In genomic region chr3:147838650-147839049, GRCh38 we compare ENCODE assay signal across 15 cellular contexts.
A peak's percentile ranks its signal among the peaks of the same experiment; 100 is the strongest.
DNase-seq lines count a peak whose midpoint lies in the region; ATAC-seq, FAIRE-seq and TF ChIP-seq lines count a peak whose summit lies in the region.
"Had no signal": no experiment of that assay in that cellular context is flagged by ENCODE, and none has a peak within 500 bp of the region (broad histone marks: within the 10 kb centered on the region; RNA-seq: fewer than 3 reads in every experiment).

No MANE protein-coding gene starts in this region.

- H3K36me3 ChIP-seq in HepG2 (replicated peaks in 1 of 2; ENCODE audit: control insufficient read depth in 1 of 2, insufficient read depth in 2 of 2, low read length in 2 of 2): no peaks in the 10 kb centered on the region
- H3K36me3 ChIP-seq: pancreas had no signal

- TF ChIP-seq RAD21 in HepG2 (CRISPR knock-in tag; IDR thresholded peaks at IDR 0.05): no peak

- no peak for DNase-seq in GM13976 (ENCODE audit: low spot score)
- DNase-seq in HepG2 (ENCODE audit: low spot score): no peak
- no peak for DNase-seq in activated CD4-positive, CD25-positive, alpha-beta regulatory T cell treated with anti-CD3 and anti-CD28 coated beads, Interleukin-2, amount 50 U/mL, for 72 hours
- no peak for DNase-seq in posterior vena cava (ENCODE audit: low spot score)
- DNase-seq: activated CD4-positive, alpha-beta memory T cell treated with anti-CD3 and anti-CD28 coated beads, Interleukin-2, amount 10 ng/mL, durations not matched to agents 7 days and 5 days; activated naive CD8-positive, alpha-beta T cell treated with anti-CD3 and anti-CD28 coated beads, Interleukin-2, amount 50 U/mL, for 24 hours; NCI-H187 treated with DMSO at 0.1 percent for 48 hours; pancreas; SHP77; stimulated activated CD4-positive, alpha-beta T cell treated with anti-CD3 and anti-CD28 coated beads, Interleukin-4, amount 100 ng/mL, for 24 hours had no signal

- no peak overlapping the region for H2AFZ ChIP-seq in HepG2 (ENCODE audit: low read length)

- H3K9ac ChIP-seq in HepG2 (ENCODE audit: insufficient read depth, low read depth, low read length): no peak overlapping the region

- no peaks in the 10 kb centered on the region for H3K9me3 ChIP-seq in HepG2 (ENCODE audit: low read length)
- H3K9me3 ChIP-seq: pancreas had no signal

- FAIRE-seq in HepG2 (lab: Jason Lieb, UNC): no peak
- FAIRE-seq: pancreas had no signal

- BruUV-seq in HepG2 (replicated peaks; lab: Mats Ljungman, UMichigan): no TSS peak

- no peaks in the 10 kb centered on the region for H4K20me1 ChIP-seq in HepG2 (ENCODE audit: insufficient read depth, low read length)

- ATAC-seq in HG02642 (IDR thresholded peaks at IDR 0.05; ENCODE audit: poor library complexity, unreplicated experiment) (peak; percentile 79), SK-N-SH treated with all-trans-retinoic acid at 6 μM for 48 hours (peak; percentile 53; the same call in 1 of the 3 replicates), HepG2 (peak; percentile 44; the same call in 2 of the 3 replicates), HG03139 (IDR thresholded peaks at IDR 0.05; ENCODE audit: unreplicated experiment) (no peak), HG02885 (IDR thresholded peaks at IDR 0.05; ENCODE audit: poor library complexity, unreplicated experiment) (no peak)
- ATAC-seq: activated naive CD8-positive, alpha-beta T cell treated with anti-CD3 and anti-CD28 coated beads, Interleukin-2, amount 50 U/mL, for 24 hours; pancreas had no signal

- peaks cover 0 to 1% of the 10 kb centered on the region in 2 experiments; a peak in 1 of 5 replicates for H3K27me3 ChIP-seq in HepG2 (ENCODE audit: control insufficient read depth in 1 of 2, insufficient read depth in 2 of 2, low read length in 2 of 2)
- H3K27me3 ChIP-seq: pancreas had no signal

- H3K79me2 ChIP-seq in HepG2 (ENCODE audit: insufficient read depth, low read length): no peaks in the 10 kb centered on the region

- H3K4me2 ChIP-seq in HepG2 (ENCODE audit: low read depth, low read length): no peak overlapping the region

- CTCF ChIA-PET in HepG2 (lab: Yijun Ruan, JAX; ENCODE audit: low intra/inter-chr PET ratio, low total read pairs): no interaction called here

- no peak overlapping the region for H3K4me3 ChIP-seq in HepG2 (replicated peaks in 1 of 3; ENCODE audit: insufficient read depth in 1 of 3, low read depth in 2 of 3, low read length in 3 of 3)
- H3K4me3 ChIP-seq: pancreas had no signal

- no peaks in the 10 kb centered on the region for H3K4me1 ChIP-seq in HepG2 (ENCODE audit: insufficient read depth, low read length)
- H3K4me1 ChIP-seq: pancreas had no signal

- POLR2A ChIA-PET in HepG2 (lab: Yijun Ruan, JAX): no interaction called here

- in situ Hi-C loops in GM13976 (cut with MboI; ENCODE audit: low sequenced_read_pairs, unreplicated experiment) (no loop called here), HepG2 (cut with HindIII; ENCODE audit: extremely low pct_ligation_motif_present, low pct_unique_long_range_greater_than_20kb) (no loop called here)

- intact Hi-C loops in HepG2 (cut with micrococcal nuclease; ENCODE audit: unreplicated experiment): loop anchor here (2.0 kb wide), 1 partner anchor 240 kb away; no protein-coding TSS in a partner anchor
- intact Hi-C loops in posterior vena cava (cut with DNase I): no loop called here

- peak; percentile 20 for TF ChIP-seq CTCF in GM13976 (IDR thresholded peaks at IDR 0.05; ENCODE audit: borderline replicate concordance, control extremely low read depth, extremely low read depth, insufficient read depth, missing control alignments)
- TF ChIP-seq CTCF in HepG2 (CRISPR knock-in tag; IDR thresholded peaks at IDR 0.05): peak; percentile 20; the same call in 1 of the 2 replicates

- H3K27ac ChIP-seq in HepG2 (ENCODE audit: extremely low read length, insufficient read depth, low read length): no peak overlapping the region
- H3K27ac ChIP-seq: epithelial cell of prostate, pancreas had no signal

- no peak for TF ChIP-seq POLR2A in HepG2 (IDR thresholded peaks at IDR 0.05; ENCODE audit: insufficient read depth in 1 of 2, low read depth in 2 of 2, low read length in 2 of 2)

- WGBS in HepG2 (ENCODE audit: low lambda C conversion rate): 4% methylated on average over 2 of the region's 2 CpGs

- TF ChIP-seq EP300 in HepG2 (IDR thresholded peaks at IDR 0.05; ENCODE audit: low read depth in 2 of 2, low read length in 2 of 2): no peak
- TF ChIP-seq EP300 in HepG2 (CRISPR knock-in tag; IDR thresholded peaks at IDR 0.05; ENCODE audit: borderline replicate concordance): no peak

TF ChIP-seq in SK-N-SH treated with all-trans-retinoic acid at 6 μM for 48 hours, 23 proteins besides CTCF, POLR2A, EP300 and RAD21 (continues in another document):
- TF ChIP-seq ZNF8 (CRISPR knock-in tag; IDR thresholded peaks at IDR 0.05): no peak
- TF ChIP-seq RARB (CRISPR knock-in tag; IDR thresholded peaks at IDR 0.05): no peak
- TF ChIP-seq POU6F1 (CRISPR knock-in tag; IDR thresholded peaks at IDR 0.05; ENCODE audit: borderline replicate concordance, low read depth): no peak
- TF ChIP-seq ZNF70 (CRISPR knock-in tag; IDR thresholded peaks at IDR 0.05): no peak
- TF ChIP-seq CREB5 (CRISPR knock-in tag; IDR thresholded peaks at IDR 0.05; ENCODE audit: low read depth): no peak
- TF ChIP-seq ISL1 (CRISPR knock-in tag; IDR thresholded peaks at IDR 0.05): no peak
- TF ChIP-seq ARNTL (CRISPR knock-in tag; IDR thresholded peaks at IDR 0.05; ENCODE audit: borderline replicate concordance, low read depth): no peak
- TF ChIP-seq ZFP3 (CRISPR knock-in tag; IDR thresholded peaks at IDR 0.05): no peak

TF ChIP-seq in HepG2, 621 proteins besides CTCF, POLR2A, EP300 and RAD21:
- TF ChIP-seq STAG1 (CRISPR knock-in tag; IDR thresholded peaks at IDR 0.05) (0 out of 2 replicates have a peak, but pooled peaks have one; percentile 17), MXD4 (CRISPR knock-in tag; IDR thresholded peaks at IDR 0.05) (no peak)

Comparison
In these comparisons a context has a peak if more than half of its experiments do, and no peak if none do; other contexts are left out.
1. ATAC-seq: peak in HG02642 (single experiment), SK-N-SH treated with all-trans-retinoic acid at 6 μM for 48 hours (single experiment) and HepG2 (single experiment); none in HG03139 (single experiment) and HG02885 (single experiment).